In the genomic region with DNA sequence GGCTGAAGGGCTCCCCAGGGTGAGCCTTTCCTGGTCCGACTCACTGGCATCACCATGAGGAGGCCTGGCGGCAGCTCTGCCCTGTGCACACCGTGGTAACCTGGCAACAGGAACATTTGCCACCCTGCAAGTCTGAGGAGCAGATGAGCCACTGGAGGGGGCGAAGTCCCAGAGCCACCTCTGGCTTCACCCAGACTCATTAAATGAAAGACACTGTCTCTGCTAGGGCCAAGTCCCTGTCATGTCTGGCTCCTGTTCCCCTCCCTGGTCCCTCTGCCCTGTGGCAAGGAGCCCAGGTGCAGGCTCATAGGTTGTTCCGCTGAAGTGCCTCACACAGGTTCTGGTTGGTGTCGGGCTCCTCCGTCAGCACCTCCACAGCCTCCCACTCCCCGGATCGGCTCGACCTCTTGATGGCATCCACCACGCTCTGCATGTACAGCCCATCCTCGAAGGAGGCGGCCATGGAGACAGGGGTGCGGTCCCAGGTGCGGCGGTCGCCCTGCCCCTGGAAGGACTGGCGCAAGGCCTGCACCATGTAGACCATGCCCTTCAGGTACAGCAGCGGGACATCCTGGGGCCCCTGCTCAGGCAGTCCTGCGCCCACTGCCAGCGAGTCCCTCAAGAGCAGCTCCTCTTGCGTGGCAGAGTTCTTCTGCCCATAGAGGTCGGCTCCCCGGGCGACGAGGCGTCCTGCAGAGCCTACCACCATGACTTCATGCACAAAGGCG, we compare ENCODE assay signal across 12 cellular contexts. TPM values are rescaled to one million over a fixed set of nuclear protein-coding genes. Genes with fewer than 3 reads are reported as not detected.
DNase-seq lines count a peak whose midpoint lies in the region; ATAC-seq and TF ChIP-seq lines count a peak whose summit lies in the region.
"Had no signal": no experiment of that assay in that cellular context is flagged by ENCODE, and none has a peak within 500 bp of the region (broad histone marks: within the 10 kb centered on the region; RNA-seq: fewer than 3 reads in every experiment).

No MANE protein-coding gene starts in this region.

- H3K36me3 Mint-ChIP-seq in dendritic cell treated with granulocyte-macrophage colony-stimulating factor and Interleukin-4, amounts not matched to agents 40 ng/mL and 50 ng/mL, for 4 days (ENCODE audit: low read depth), result peaks cover 21% of the 10 kb centered on the region
- no peaks in the 10 kb centered on the region for H3K36me3 Mint-ChIP-seq in activated CD4-positive, alpha-beta T cell treated with anti-CD3 and anti-CD28 coated beads for 36 hours (ENCODE audit: low read depth)

- intact Hi-C loops in left ventricle myocardium inferior (cut with micrococcal nuclease), result loop anchor here (10.0 kb wide), 1 partner anchor 130 kb away; a partner anchor contains a TSS
- intact Hi-C loops in Right ventricle myocardium superior (cut with DNase I), result loop anchor here (10.0 kb wide), 1 partner anchor 130 kb away; a partner anchor contains a TSS
- intact Hi-C loops in dendritic cell treated with granulocyte-macrophage colony-stimulating factor and Interleukin-4, amounts not matched to agents 40 ng/mL and 50 ng/mL, for 4 days (cut with micrococcal nuclease), result loop anchor here (5.0 kb wide), 2 partner anchors 42 to 367 kb away; a partner anchor contains a TSS
- intact Hi-C loops in activated CD4-positive, alpha-beta T cell treated with anti-CD3 and anti-CD28 coated beads for 36 hours (cut with DNase I, micrococcal nuclease), result loop anchor here (5.0 to 10.0 kb wide), 3 partner anchors 42 to 370 kb away; a partner anchor contains a TSS

- DNase-seq in left ventricle myocardium inferior, result no peak
- no peak for DNase-seq in Right ventricle myocardium superior
- no peak for DNase-seq in activated CD4-positive, alpha-beta T cell treated with anti-CD3 and anti-CD28 coated beads for 36 hours
- DNase-seq in NCI-H82 treated with DMSO at 0.1 percent for 48 hours (lab: John Stamatoyannopoulos, UW; ENCODE audit: unreplicated experiment), result no peak
- no peak for DNase-seq in KG1 (lab: John Stamatoyannopoulos, UW)
- no peak for DNase-seq in omental fat pad (ENCODE audit: low spot score)
- DNase-seq: activated T-cell treated with anti-CD3 and anti-CD28 coated beads, Interleukin-2, amount 50 U/mL, for 72 hours; GDM1; NCI-H1930 had no signal

- H3K4me3 Mint-ChIP-seq in dendritic cell treated with granulocyte-macrophage colony-stimulating factor and Interleukin-4, amounts not matched to agents 40 ng/mL and 50 ng/mL, for 4 days, result no peak overlapping the region
- no peak overlapping the region for H3K4me3 Mint-ChIP-seq in activated CD4-positive, alpha-beta T cell treated with anti-CD3 and anti-CD28 coated beads for 36 hours
- H3K4me3 Mint-ChIP-seq: activated T-cell treated with anti-CD3 and anti-CD28 coated beads, Interleukin-2, amount 50 U/mL, for 72 hours had no signal

- no peak overlapping the region for H3K4me3 ChIP-seq in left ventricle myocardium inferior
- no peak overlapping the region for H3K4me3 ChIP-seq in neutrophil (ENCODE audit: low read depth in 1 of 2, low read length in 1 of 2)
- H3K4me3 ChIP-seq: body of pancreas had no signal

- H3K36me3 ChIP-seq in left ventricle myocardium inferior (peaks cover 3% of the 10 kb centered on the region), neutrophil (peaks cover 21% of the 10 kb centered on the region)

- no peaks in the 10 kb centered on the region for H3K9me3 ChIP-seq in left ventricle myocardium inferior (replicated peaks)
- H3K9me3 ChIP-seq in neutrophil, result no peaks in the 10 kb centered on the region
- H3K9me3 ChIP-seq: body of pancreas had no signal

- peaks cover 33% of the 10 kb centered on the region for H3K4me1 ChIP-seq in left ventricle myocardium inferior
- peaks cover 30 to 31% of the 10 kb centered on the region in 2 experiments for H3K4me1 ChIP-seq in neutrophil (ENCODE audit: control insufficient read depth in 1 of 2, insufficient read depth in 1 of 2, low read depth in 1 of 2, low read length in 1 of 2)

- no peaks in the 10 kb centered on the region for H3K27me3 ChIP-seq in left ventricle myocardium inferior (ENCODE audit: low read depth)
- no peaks in the 10 kb centered on the region for H3K27me3 ChIP-seq in neutrophil
- H3K27me3 ChIP-seq: body of pancreas had no signal

- ATAC-seq in Right ventricle myocardium superior (ENCODE audit: poor library complexity) (no peak), omental fat pad (ENCODE audit: low FRiP score) (no peak)
- no peak for ATAC-seq in activated CD4-positive, alpha-beta T cell treated with anti-CD3 and anti-CD28 coated beads for 36 hours
- ATAC-seq: activated T-cell treated with anti-CD3 and anti-CD28 coated beads, Interleukin-2, amount 50 U/mL, for 72 hours; body of pancreas had no signal

- POLR2A ChIA-PET in activated CD4-positive, alpha-beta T cell treated with anti-CD3 and anti-CD28 coated beads for 36 hours (lab: Charles Lee), result no interaction called here

- H3K4me1 Mint-ChIP-seq in dendritic cell treated with granulocyte-macrophage colony-stimulating factor and Interleukin-4, amounts not matched to agents 40 ng/mL and 50 ng/mL, for 4 days (ENCODE audit: low read depth), result peaks cover 38% of the 10 kb centered on the region
- H3K4me1 Mint-ChIP-seq in activated CD4-positive, alpha-beta T cell treated with anti-CD3 and anti-CD28 coated beads for 36 hours, result peaks cover 2% of the 10 kb centered on the region

- TF ChIP-seq CTCF in left ventricle myocardium inferior (IDR thresholded peaks at IDR 0.05; ENCODE audit: borderline replicate concordance), result no peak
- no peak for TF ChIP-seq CTCF in neutrophil (IDR thresholded peaks at IDR 0.05)
- TF ChIP-seq CTCF in omental fat pad (IDR thresholded peaks at IDR 0.05), result no peak

- CTCF ChIA-PET in activated CD4-positive, alpha-beta T cell treated with anti-CD3 and anti-CD28 coated beads for 36 hours (lab: Charles Lee), result interaction anchor here (0.9 to 1.0 kb wide), 2 partner anchors 8 to 159 kb away, joined by 3 to 4 read pairs; no protein-coding TSS in a partner anchor

- peak overlapping the region; percentile 87 for H3K27ac ChIP-seq in left ventricle myocardium inferior (replicated peaks)
- peak overlapping the region; percentile 93 for H3K27ac ChIP-seq in neutrophil

- H3K9me3 Mint-ChIP-seq in dendritic cell treated with granulocyte-macrophage colony-stimulating factor and Interleukin-4, amounts not matched to agents 40 ng/mL and 50 ng/mL, for 4 days, result no peaks in the 10 kb centered on the region
- H3K9me3 Mint-ChIP-seq in activated CD4-positive, alpha-beta T cell treated with anti-CD3 and anti-CD28 coated beads for 36 hours (ENCODE audit: low read depth), result no peaks in the 10 kb centered on the region
- H3K9me3 Mint-ChIP-seq: activated T-cell treated with anti-CD3 and anti-CD28 coated beads, Interleukin-2, amount 50 U/mL, for 72 hours had no signal

- peak overlapping the region; percentile 88 for H3K27ac Mint-ChIP-seq in dendritic cell treated with granulocyte-macrophage colony-stimulating factor and Interleukin-4, amounts not matched to agents 40 ng/mL and 50 ng/mL, for 4 days
- no peak overlapping the region for H3K27ac Mint-ChIP-seq in activated CD4-positive, alpha-beta T cell treated with anti-CD3 and anti-CD28 coated beads for 36 hours
- H3K27ac Mint-ChIP-seq: activated T-cell treated with anti-CD3 and anti-CD28 coated beads, Interleukin-2, amount 50 U/mL, for 72 hours had no signal

- no peaks in the 10 kb centered on the region for H3K27me3 Mint-ChIP-seq in dendritic cell treated with granulocyte-macrophage colony-stimulating factor and Interleukin-4, amounts not matched to agents 40 ng/mL and 50 ng/mL, for 4 days
- no peaks in the 10 kb centered on the region for H3K27me3 Mint-ChIP-seq in activated CD4-positive, alpha-beta T cell treated with anti-CD3 and anti-CD28 coated beads for 36 hours

RNA-seq across cellular contexts. Expression of a gene that starts 8.4 kb away (rescaled TPM):
- total RNA-seq in left ventricle myocardium inferior (2.9 TPM), Right ventricle myocardium superior (4.3 TPM), omental fat pad (1 to 10 TPM; 5.0 to 8.3 (median 7.6) TPM)
- total RNA-seq in activated CD4-positive, alpha-beta T cell treated with anti-CD3 and anti-CD28 coated beads for 36 hours, result 1 to 10 TPM; 2.4 to 3.0 TPM

RNA-seq across cellular contexts. Expression of a gene that starts 8.5 kb away (rescaled TPM):
- total RNA-seq in left ventricle myocardium inferior (9.6 TPM), Right ventricle myocardium superior (8.8 TPM), omental fat pad (10 to 100 TPM in 3 of 4 donors, 1 to 10 TPM in 1; 7.7 to 17.8 (median 13.7) TPM)
- 10 to 100 TPM; 11.7 to 12.0 TPM for total RNA-seq in activated CD4-positive, alpha-beta T cell treated with anti-CD3 and anti-CD28 coated beads for 36 hours

RNA-seq across cellular contexts. Expression of a gene that starts 14.3 kb away (rescaled TPM):
- total RNA-seq in left ventricle myocardium inferior, result 3.4 TPM
- total RNA-seq in Right ventricle myocardium superior, result 3.2 TPM
- 1 to 10 TPM; 7.8 to 8.7 TPM for total RNA-seq in activated CD4-positive, alpha-beta T cell treated with anti-CD3 and anti-CD28 coated beads for 36 hours
- 10 to 100 TPM in 1 of 4 donors, 1 to 10 TPM in 3; 3.2 to 12.5 (median 4.6) TPM for total RNA-seq in omental fat pad

RNA-seq across cellular contexts. Expression of a gene that starts 15.0 kb away (rescaled TPM):
- 7.1 TPM for total RNA-seq in left ventricle myocardium inferior
- 7.1 TPM for total RNA-seq in Right ventricle myocardium superior
- total RNA-seq in activated CD4-positive, alpha-beta T cell treated with anti-CD3 and anti-CD28 coated beads for 36 hours, result 10 to 100 TPM; 52.2 to 52.4 TPM
- 10 to 100 TPM in 3 of 4 donors, 1 to 10 TPM in 1; 9.5 to 21.3 (median 18.4) TPM for total RNA-seq in omental fat pad

RNA-seq across cellular contexts. Expression of a gene that starts 30.1 kb away (rescaled TPM):
- total RNA-seq in left ventricle myocardium inferior, result 0.58 TPM
- 0.05 TPM for total RNA-seq in Right ventricle myocardium superior
- 100 to 1,000 TPM; 138 to 153 TPM for total RNA-seq in activated CD4-positive, alpha-beta T cell treated with anti-CD3 and anti-CD28 coated beads for 36 hours
- 1 to 10 TPM in 3 of 4 donors, under 1 TPM in 1; 0.93 to 7.6 (median 2.4) TPM for total RNA-seq in omental fat pad
